1 cellular context compared by ENCODE assay signal in the genomic region with DNA sequence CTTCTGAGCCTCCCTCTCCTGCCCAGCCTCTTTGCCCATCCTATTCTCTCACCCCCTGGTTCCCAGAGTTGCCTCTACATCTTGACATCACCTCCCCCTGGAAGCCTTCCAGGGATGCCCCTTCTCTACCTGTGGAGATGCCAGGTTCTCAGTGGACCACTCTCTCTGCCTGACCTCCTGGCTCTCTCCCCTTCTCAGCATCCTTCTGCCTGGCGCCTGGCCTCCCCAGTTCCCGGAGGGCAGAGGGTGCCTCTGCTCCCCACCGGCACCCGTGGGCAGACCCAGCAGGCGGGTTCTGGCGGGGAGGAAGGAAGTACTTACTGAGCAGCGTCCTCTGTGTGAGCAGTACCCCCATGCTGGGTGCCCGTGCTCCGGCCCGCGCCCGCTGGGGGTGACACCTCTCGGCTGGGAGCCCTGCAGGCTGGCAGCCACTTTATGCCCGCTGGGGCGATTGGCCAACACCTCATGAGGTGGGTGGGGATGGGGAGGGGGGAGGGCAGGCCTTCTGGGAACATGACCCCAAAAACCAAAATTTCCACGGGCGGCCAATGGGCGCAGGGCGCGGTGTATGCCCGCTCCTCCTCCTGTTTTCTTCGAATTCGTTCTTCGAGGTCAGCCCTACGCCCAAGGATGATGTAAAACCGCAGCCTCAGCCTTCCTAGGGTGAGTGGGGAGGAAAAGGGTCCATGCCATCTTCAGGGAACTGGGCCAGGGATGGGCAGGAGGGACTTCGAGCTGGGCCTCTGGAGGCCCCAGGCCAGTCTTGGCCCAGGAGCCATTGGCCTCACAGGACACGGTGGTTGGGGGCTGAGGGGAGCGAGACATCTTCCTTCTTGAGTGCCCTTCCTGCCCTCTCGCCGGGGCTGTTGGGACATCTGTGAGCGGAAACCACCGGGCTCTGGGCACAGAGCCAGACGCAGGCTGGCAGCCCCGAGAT.
TF ChIP-seq lines count a peak whose summit lies in the region.

A gene (minus strand): TSS at position 407 of the 937 bp plus-strand sequence. CDS start 52 bp downstream, at position 355.

TF ChIP-seq in IMR-90, 13 proteins besides CTCF, POLR2A, EP300 and RAD21:
- TF ChIP-seq MAZ (IDR thresholded peaks at IDR 0.05; ENCODE audit: borderline replicate concordance, low read depth, low read length) (no peak), FOS (IDR thresholded peaks at IDR 0.05; ENCODE audit: low read depth, low read length) (no peak), BHLHE40 (IDR thresholded peaks at IDR 0.05; ENCODE audit: low read depth, low read length) (no peak), RCOR1 (IDR thresholded peaks at IDR 0.05; ENCODE audit: insufficient replicate concordance, low read length) (no peak), CHD1 (IDR thresholded peaks at IDR 0.05; ENCODE audit: low read depth, low read length) (no peak), CEBPB (IDR thresholded peaks at IDR 0.05; ENCODE audit: low read depth, low read length) (no peak)
- TF ChIP-seq, protein P1, sequence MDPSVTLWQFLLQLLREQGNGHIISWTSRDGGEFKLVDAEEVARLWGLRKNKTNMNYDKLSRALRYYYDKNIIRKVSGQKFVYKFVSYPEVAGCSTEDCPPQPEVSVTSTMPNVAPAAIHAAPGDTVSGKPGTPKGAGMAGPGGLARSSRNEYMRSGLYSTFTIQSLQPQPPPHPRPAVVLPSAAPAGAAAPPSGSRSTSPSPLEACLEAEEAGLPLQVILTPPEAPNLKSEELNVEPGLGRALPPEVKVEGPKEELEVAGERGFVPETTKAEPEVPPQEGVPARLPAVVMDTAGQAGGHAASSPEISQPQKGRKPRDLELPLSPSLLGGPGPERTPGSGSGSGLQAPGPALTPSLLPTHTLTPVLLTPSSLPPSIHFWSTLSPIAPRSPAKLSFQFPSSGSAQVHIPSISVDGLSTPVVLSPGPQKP (IDR thresholded peaks at IDR 0.05; ENCODE audit: borderline replicate concordance, low read depth, low read length): no peak
